ENCODE assay signal across 8 cellular contexts in the genomic region with DNA sequence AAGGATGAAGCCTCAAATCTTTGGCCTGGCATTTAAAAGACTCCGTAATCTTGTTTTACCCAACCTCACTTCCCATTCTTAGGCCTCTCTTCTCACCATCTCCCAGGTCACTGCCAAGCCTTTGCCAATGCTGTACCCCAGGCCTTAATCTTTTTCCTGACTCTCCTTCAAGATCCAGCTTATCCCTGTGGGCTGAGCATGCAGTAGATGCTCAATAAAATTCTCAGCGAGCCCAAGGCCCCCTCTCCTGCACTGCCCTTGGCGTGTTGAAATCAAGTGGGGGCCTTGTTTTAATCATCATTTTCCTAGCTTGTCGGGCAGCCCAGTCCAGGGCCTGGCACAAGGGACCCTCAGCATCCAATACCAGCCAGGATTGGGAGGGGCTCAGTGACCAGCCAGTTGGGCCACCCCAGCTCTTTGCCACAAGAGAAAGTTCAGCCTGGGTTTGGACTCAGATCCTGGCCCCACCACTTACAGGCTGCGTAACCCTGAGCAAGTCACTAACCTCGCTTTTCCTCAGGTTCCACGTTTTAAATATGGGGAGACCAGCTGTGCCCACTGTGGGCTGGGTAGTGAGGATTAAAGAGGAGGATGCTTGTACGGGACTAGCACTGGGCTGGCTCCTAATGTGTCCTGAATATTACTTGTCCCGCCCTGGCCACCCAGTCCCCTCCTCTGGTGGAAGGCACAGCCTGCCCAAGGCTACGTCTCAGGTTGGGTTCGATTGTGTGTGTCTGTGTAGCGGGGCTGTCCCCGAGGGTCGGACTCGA.
DNase-seq lines count a peak whose midpoint lies in the region; ATAC-seq and TF ChIP-seq lines count a peak whose summit lies in the region.

No MANE protein-coding gene starts in this region.

- H3K9me3 ChIP-seq in KOPT-K1 (ENCODE audit: insufficient read depth, low read length, poor library complexity, severe bottlenecking) = no peaks in the 10 kb centered on the region

- H3K4me3 ChIP-seq in AG10803 (ENCODE audit: low read length) = peak overlapping the region; percentile 70
- H3K4me3 ChIP-seq in coronary artery = peak overlapping the region; percentile 71

- TF ChIP-seq CTCF in AG10803 (conservative IDR thresholded peaks at IDR 0.05; ENCODE audit: low read length) (no peak), coronary artery (IDR thresholded peaks at IDR 0.05) (no peak), nephron progenitor cell (IDR thresholded peaks at IDR 0.05) (no peak)

- peak overlapping the region; percentile 84 for H3K4me3 Mint-ChIP-seq in nephron progenitor cell

- no peak for DNase-seq in AG10803 (ENCODE audit: low read depth)
- DNase-seq in coronary artery (ENCODE audit: low spot score) = no peak
- no peak for DNase-seq in nephron progenitor cell
- DNase-seq in RKO (ENCODE audit: low spot score) = no peak
- no peak for DNase-seq in HuH-7.5 (ENCODE audit: low spot score)
- no peak for DNase-seq in amygdala (lab: John Stamatoyannopoulos, UW)

- peaks cover 6% of the 10 kb centered on the region for H3K27me3 Mint-ChIP-seq in nephron progenitor cell (ENCODE audit: low read depth, poor library complexity)

- H3K4me1 Mint-ChIP-seq in nephron progenitor cell = peaks cover 24% of the 10 kb centered on the region

- H3K36me3 Mint-ChIP-seq in nephron progenitor cell (ENCODE audit: low read depth) = peaks cover 12% of the 10 kb centered on the region

- no peak overlapping the region for H3K27ac Mint-ChIP-seq in nephron progenitor cell

- peaks cover 31% of the 10 kb centered on the region for H3K36me3 ChIP-seq in KOPT-K1 (ENCODE audit: insufficient read depth, low read length)

- H3K9me3 Mint-ChIP-seq in nephron progenitor cell = no peaks in the 10 kb centered on the region

- ATAC-seq in GM21367 (IDR thresholded peaks at IDR 0.05; ENCODE audit: unreplicated experiment) = no peak

- H3K27ac ChIP-seq in KOPT-K1 (ENCODE audit: low read depth, low read length, poor library complexity, severe bottlenecking) = peak overlapping the region; percentile 97
- H3K27ac ChIP-seq in coronary artery = peak overlapping the region; percentile 90 to 99
